33 cellular contexts compared by ENCODE assay signal in genomic region chr9:107815782-107816181, GRCh38.
"Had no signal": no experiment of that assay in that cellular context is flagged by ENCODE, and none has a peak within 500 bp of the region (broad histone marks: within the 10 kb centered on the region; RNA-seq: fewer than 3 reads in every experiment).

No MANE protein-coding gene starts in this region.

- H3K9me3 ChIP-seq: ascending aorta, breast epithelium had no signal

- H3K27ac Mint-ChIP-seq: activated CD4-positive, alpha-beta memory T cell treated with anti-CD3 and anti-CD28 coated beads, Interleukin-2, amount 10 ng/mL, durations not matched to agents 7 days and 5 days; activated CD4-positive, alpha-beta T cell treated with anti-CD3 and anti-CD28 coated beads for 36 hours; activated CD4-positive, alpha-beta T cell treated with anti-CD3 and anti-CD28 coated beads, Interleukin-2, amount 10 ng/mL, durations not matched to agents 24 days and 14 days; activated naive CD4-positive, alpha-beta T cell treated with anti-CD3 and anti-CD28 coated beads, Interleukin-2, amount 10 ng/mL, durations not matched to agents 7 days and 5 days; activated naive CD4-positive, alpha-beta T cell treated with anti-CD3 and anti-CD28 coated beads, Interleukin-2, amount 50 U/mL, for 72 hours; activated naive CD8-positive, alpha-beta T cell treated with anti-CD3 and anti-CD28 coated beads, Interleukin-2, amount 10 ng/mL, durations not matched to agents 7 days and 5 days; activated T-cell treated with anti-CD3 and anti-CD28 coated beads, Interleukin-2, amount 50 U/mL, for 24 hours; activated T-cell treated with anti-CD3 and anti-CD28 coated beads, Interleukin-2, amount 50 U/mL, for 72 hours; brain; dendritic cell treated with granulocyte-macrophage colony-stimulating factor and Interleukin-4, amounts not matched to agents 40 ng/mL and 50 ng/mL, for 4 days; endodermal cell; T-helper 17 cell; T-helper 2 cell treated with Interferon-gamma antibody and Interleukin-4, amounts not matched to agents 5 μg/mL and 100 μg/mL, for 36 hours had no signal

- H3K4me3 ChIP-seq: ascending aorta, breast epithelium, cardiac muscle cell, coronary artery, dorsolateral prefrontal cortex had no signal

- H3K27ac ChIP-seq: ascending aorta, breast epithelium, cardiac muscle cell, coronary artery, dorsolateral prefrontal cortex, WERI-Rb-1 had no signal

- H3K4me1 Mint-ChIP-seq: activated CD4-positive, alpha-beta memory T cell treated with anti-CD3 and anti-CD28 coated beads, Interleukin-2, amount 10 ng/mL, durations not matched to agents 7 days and 5 days; activated CD4-positive, alpha-beta T cell treated with anti-CD3 and anti-CD28 coated beads for 36 hours; activated CD4-positive, alpha-beta T cell treated with anti-CD3 and anti-CD28 coated beads, Interleukin-2, amount 10 ng/mL, durations not matched to agents 24 days and 14 days; activated naive CD4-positive, alpha-beta T cell treated with anti-CD3 and anti-CD28 coated beads, Interleukin-2, amount 10 ng/mL, durations not matched to agents 7 days and 5 days; activated naive CD8-positive, alpha-beta T cell treated with anti-CD3 and anti-CD28 coated beads, Interleukin-2, amount 10 ng/mL, durations not matched to agents 7 days and 5 days; T-helper 17 cell had no signal

- H3K36me3 ChIP-seq: ascending aorta, breast epithelium, cardiac muscle cell, WERI-Rb-1 had no signal

- H3K27me3 Mint-ChIP-seq: activated CD4-positive, alpha-beta memory T cell treated with anti-CD3 and anti-CD28 coated beads, Interleukin-2, amount 10 ng/mL, durations not matched to agents 7 days and 5 days; activated CD4-positive, alpha-beta T cell treated with anti-CD3 and anti-CD28 coated beads for 36 hours; activated CD4-positive, alpha-beta T cell treated with anti-CD3 and anti-CD28 coated beads, Interleukin-2, amount 10 ng/mL, durations not matched to agents 24 days and 14 days; activated naive CD4-positive, alpha-beta T cell treated with anti-CD3 and anti-CD28 coated beads, Interleukin-2, amount 10 ng/mL, durations not matched to agents 7 days and 5 days; activated naive CD8-positive, alpha-beta T cell treated with anti-CD3 and anti-CD28 coated beads, Interleukin-2, amount 10 ng/mL, durations not matched to agents 7 days and 5 days; activated T-cell treated with anti-CD3 and anti-CD28 coated beads, Interleukin-2, amount 50 U/mL, for 24 hours; T-helper 17 cell had no signal

- ATAC-seq: activated CD4-positive, alpha-beta T cell treated with anti-CD3 and anti-CD28 coated beads for 36 hours; activated naive CD4-positive, alpha-beta T cell treated with anti-CD3 and anti-CD28 coated beads, Interleukin-2, amount 50 U/mL, for 72 hours; activated T-cell treated with anti-CD3 and anti-CD28 coated beads, Interleukin-2, amount 50 U/mL, for 72 hours; esophagus mucosa; T-helper 17 cell had no signal

- H3K36me3 Mint-ChIP-seq: activated naive CD4-positive, alpha-beta T cell treated with anti-CD3 and anti-CD28 coated beads, Interleukin-2, amount 10 ng/mL, durations not matched to agents 7 days and 5 days; activated naive CD4-positive, alpha-beta T cell treated with anti-CD3 and anti-CD28 coated beads, Interleukin-2, amount 50 U/mL, for 72 hours; activated naive CD8-positive, alpha-beta T cell treated with anti-CD3 and anti-CD28 coated beads, Interleukin-2, amount 10 ng/mL, durations not matched to agents 7 days and 5 days; brain had no signal

- DNase-seq: activated CD4-positive, alpha-beta memory T cell treated with anti-CD3 and anti-CD28 coated beads, Interleukin-2, amount 10 ng/mL, durations not matched to agents 7 days and 5 days; activated CD4-positive, alpha-beta T cell treated with anti-CD3 and anti-CD28 coated beads for 36 hours; activated CD4-positive, alpha-beta T cell treated with anti-CD3 and anti-CD28 coated beads, Interleukin-2, amount 10 ng/mL, durations not matched to agents 24 days and 14 days; activated CD4-positive, alpha-beta T cell treated with anti-CD3 and anti-CD28 coated beads, Interleukin-2, amount 50 U/mL, for 4 hours; activated CD4-positive, CD25-positive, alpha-beta regulatory T cell; activated CD4-positive, CD25-positive, alpha-beta regulatory T cell treated with anti-CD3 and anti-CD28 coated beads, Interleukin-2, amount 50 U/mL, for 72 hours; activated CD8-positive, alpha-beta memory T cell treated with anti-CD3 and anti-CD28 coated beads, Interleukin-2, amount 50 U/mL, for 48 hours; activated gamma-delta T cell; activated naive CD4-positive, alpha-beta T cell; activated naive CD4-positive, alpha-beta T cell treated with anti-CD3 and anti-CD28 coated beads, Interleukin-2, amount 10 ng/mL, durations not matched to agents 7 days and 5 days; activated naive CD8-positive, alpha-beta T cell treated with anti-CD3 and anti-CD28 coated beads, Interleukin-2, amount 10 ng/mL, durations not matched to agents 7 days and 5 days; activated T-cell treated with anti-CD3 and anti-CD28 coated beads for 4 hours; activated T-cell treated with anti-CD3 and anti-CD28 coated beads, Interleukin-2, amount 50 U/mL, for 24 hours; activated T-cell treated with anti-CD3 and anti-CD28 coated beads, Interleukin-2, amount 50 U/mL, for 72 hours; central memory CD4-positive, alpha-beta T cell; cerebellar nuclear complex; dorsolateral prefrontal cortex; effector memory CD4-positive, alpha-beta T cell; endodermal cell; foreskin fibroblast; head of caudate nucleus; T-helper 17 cell; T1000; WERI-Rb-1 had no signal

- H3K4me1 ChIP-seq: ascending aorta, breast epithelium had no signal

- H3K4me3 Mint-ChIP-seq: activated CD4-positive, alpha-beta memory T cell treated with anti-CD3 and anti-CD28 coated beads, Interleukin-2, amount 10 ng/mL, durations not matched to agents 7 days and 5 days; activated CD4-positive, alpha-beta T cell treated with anti-CD3 and anti-CD28 coated beads for 36 hours; activated CD4-positive, alpha-beta T cell treated with anti-CD3 and anti-CD28 coated beads, Interleukin-2, amount 10 ng/mL, durations not matched to agents 24 days and 14 days; activated naive CD4-positive, alpha-beta T cell treated with anti-CD3 and anti-CD28 coated beads, Interleukin-2, amount 10 ng/mL, durations not matched to agents 7 days and 5 days; activated naive CD8-positive, alpha-beta T cell treated with anti-CD3 and anti-CD28 coated beads, Interleukin-2, amount 10 ng/mL, durations not matched to agents 7 days and 5 days; activated T-cell treated with anti-CD3 and anti-CD28 coated beads, Interleukin-2, amount 50 U/mL, for 24 hours; activated T-cell treated with anti-CD3 and anti-CD28 coated beads, Interleukin-2, amount 50 U/mL, for 72 hours; brain; dendritic cell treated with granulocyte-macrophage colony-stimulating factor and Interleukin-4, amounts not matched to agents 40 ng/mL and 50 ng/mL, for 4 days; endodermal cell; T-helper 17 cell; T-helper 2 cell treated with Interferon-gamma antibody and Interleukin-4, amounts not matched to agents 5 μg/mL and 100 μg/mL, for 36 hours had no signal

- H3K27me3 ChIP-seq: ascending aorta, breast epithelium, dorsolateral prefrontal cortex had no signal

- H3K9me3 Mint-ChIP-seq: activated naive CD8-positive, alpha-beta T cell treated with anti-CD3 and anti-CD28 coated beads, Interleukin-2, amount 10 ng/mL, durations not matched to agents 7 days and 5 days; activated T-cell treated with anti-CD3 and anti-CD28 coated beads, Interleukin-2, amount 50 U/mL, for 24 hours; brain; T-helper 2 cell treated with Interferon-gamma antibody and Interleukin-4, amounts not matched to agents 5 μg/mL and 100 μg/mL, for 36 hours had no signal
